Comparison of ENCODE assay signal across 36 cellular contexts in genomic region chr20:56890011-56890410, GRCh38.
"Had no signal": no experiment of that assay in that cellular context is flagged by ENCODE, and none has a peak within 500 bp of the region (broad histone marks: within the 10 kb centered on the region; RNA-seq: fewer than 3 reads in every experiment).

No MANE protein-coding gene starts in this region.

- H3K36me3 ChIP-seq: ascending aorta, cardiac muscle cell had no signal

- H3K27ac ChIP-seq: ascending aorta, cardiac muscle cell, VCaP had no signal

- H3K4me3 ChIP-seq: ascending aorta, cardiac muscle cell had no signal

- H3K9me3 Mint-ChIP-seq: activated naive CD4-positive, alpha-beta T cell treated with anti-CD3 and anti-CD28 coated beads, Interleukin-2, amount 50 U/mL, for 24 hours; activated naive CD8-positive, alpha-beta T cell treated with anti-CD3 and anti-CD28 coated beads, Interleukin-2, amount 50 U/mL, for 24 hours; activated T-cell treated with anti-CD3 and anti-CD28 coated beads, Interleukin-2, amount 50 U/mL, for 24 hours; activated T-helper 2 cell treated with anti-CD3 and anti-CD28 coated beads, Interferon-gamma antibody, Interleukin-2, Interleukin-4, amounts not matched to agents 10 μg/mL and 5 μg/mL and 100 μg/mL, durations not matched to agents 14 hours and 24 hours and 36 hours; brain had no signal

- H3K27ac Mint-ChIP-seq: activated CD4-positive, alpha-beta memory T cell treated with anti-CD3 and anti-CD28 coated beads, Interleukin-2, amount 10 ng/mL, durations not matched to agents 7 days and 5 days; activated CD4-positive, alpha-beta T cell treated with anti-CD3 and anti-CD28 coated beads for 36 hours; activated CD4-positive, alpha-beta T cell treated with anti-CD3 and anti-CD28 coated beads, Interleukin-2, amount 10 ng/mL, durations not matched to agents 7 days and 5 days; activated CD8-positive, alpha-beta memory T cell treated with anti-CD3 and anti-CD28 coated beads, Interleukin-2, amount 10 ng/mL, durations not matched to agents 7 days and 5 days; activated CD8-positive, alpha-beta T cell treated with anti-CD3 and anti-CD28 coated beads, Interleukin-2, amount 10 ng/mL, durations not matched to agents 7 days and 5 days; activated naive CD4-positive, alpha-beta T cell treated with anti-CD3 and anti-CD28 coated beads, Interleukin-2, amount 10 ng/mL, durations not matched to agents 7 days and 5 days; activated naive CD4-positive, alpha-beta T cell treated with anti-CD3 and anti-CD28 coated beads, Interleukin-2, amount 50 U/mL, for 24 hours; activated naive CD8-positive, alpha-beta T cell; activated naive CD8-positive, alpha-beta T cell treated with anti-CD3 and anti-CD28 coated beads, Interleukin-2, amount 10 ng/mL, durations not matched to agents 7 days and 5 days; activated naive CD8-positive, alpha-beta T cell treated with anti-CD3 and anti-CD28 coated beads, Interleukin-2, amount 50 U/mL, for 24 hours; activated T-cell treated with anti-CD3 and anti-CD28 coated beads, Interleukin-2, amount 50 U/mL, for 24 hours; activated T-helper 2 cell treated with anti-CD3 and anti-CD28 coated beads, Interferon-gamma antibody, Interleukin-2, Interleukin-4, amounts not matched to agents 10 μg/mL and 5 μg/mL and 100 μg/mL, durations not matched to agents 14 hours and 24 hours and 36 hours; brain; T-helper 1 cell treated with Interleukin-12 subunit alpha and Interleukin-12 subunit beta and Interleukin-4 antibody, amounts not matched to agents 30 μg/mL and 1 μg/mL, for 36 hours; T-helper 2 cell treated with Interferon-gamma antibody and Interleukin-4, amounts not matched to agents 5 μg/mL and 100 μg/mL, for 36 hours had no signal

- H3K4me1 Mint-ChIP-seq: activated naive CD8-positive, alpha-beta T cell treated with anti-CD3 and anti-CD28 coated beads, Interleukin-2, amount 50 U/mL, for 24 hours; brain; central memory CD8-positive, alpha-beta T cell had no signal

- H3K27me3 Mint-ChIP-seq: activated CD4-positive, alpha-beta memory T cell treated with anti-CD3 and anti-CD28 coated beads, Interleukin-2, amount 10 ng/mL, durations not matched to agents 7 days and 5 days; activated CD4-positive, alpha-beta T cell treated with anti-CD3 and anti-CD28 coated beads, Interleukin-2, amount 10 ng/mL, durations not matched to agents 7 days and 5 days; activated CD8-positive, alpha-beta memory T cell treated with anti-CD3 and anti-CD28 coated beads, Interleukin-2, amount 10 ng/mL, durations not matched to agents 7 days and 5 days; activated naive CD4-positive, alpha-beta T cell treated with anti-CD3 and anti-CD28 coated beads, Interleukin-2, amount 10 ng/mL, durations not matched to agents 7 days and 5 days; activated naive CD8-positive, alpha-beta T cell; activated naive CD8-positive, alpha-beta T cell treated with anti-CD3 and anti-CD28 coated beads, Interleukin-2, amount 10 ng/mL, durations not matched to agents 7 days and 5 days; activated naive CD8-positive, alpha-beta T cell treated with anti-CD3 and anti-CD28 coated beads, Interleukin-2, amount 50 U/mL, for 24 hours; activated T-cell treated with anti-CD3 and anti-CD28 coated beads, Interleukin-2, amount 50 U/mL, for 24 hours had no signal

- H3K36me3 Mint-ChIP-seq: activated CD8-positive, alpha-beta memory T cell treated with anti-CD3 and anti-CD28 coated beads, Interleukin-2, amount 10 ng/mL, durations not matched to agents 7 days and 5 days; activated naive CD4-positive, alpha-beta T cell treated with anti-CD3 and anti-CD28 coated beads, Interleukin-2, amount 50 U/mL, for 24 hours; activated naive CD8-positive, alpha-beta T cell; brain had no signal

- DNase-seq: activated CD4-positive, alpha-beta memory T cell treated with anti-CD3 and anti-CD28 coated beads, Interleukin-2, amount 10 ng/mL, durations not matched to agents 7 days and 5 days; activated CD4-positive, alpha-beta T cell treated with anti-CD3 and anti-CD28 coated beads for 1 hour; activated CD4-positive, alpha-beta T cell treated with anti-CD3 and anti-CD28 coated beads for 36 hours; activated CD4-positive, alpha-beta T cell treated with anti-CD3 and anti-CD28 coated beads for 48 hours; activated CD4-positive, alpha-beta T cell treated with anti-CD3 and anti-CD28 coated beads, Interleukin-2, amount 10 ng/mL, durations not matched to agents 7 days and 5 days; activated CD4-positive, alpha-beta T cell treated with anti-CD3 and anti-CD28 coated beads, Interleukin-2, amount 50 U/mL, for 48 hours; activated CD4-positive, CD25-positive, alpha-beta regulatory T cell; activated CD8-positive, alpha-beta memory T cell treated with anti-CD3 and anti-CD28 coated beads for 24 hours; activated CD8-positive, alpha-beta memory T cell treated with anti-CD3 and anti-CD28 coated beads, Interleukin-2, amount 10 ng/mL, durations not matched to agents 7 days and 5 days; activated CD8-positive, alpha-beta memory T cell treated with anti-CD3 and anti-CD28 coated beads, Interleukin-2, amount 50 U/mL, for 48 hours; activated CD8-positive, alpha-beta T cell treated with anti-CD3 and anti-CD28 coated beads, Interleukin-2, amount 10 ng/mL, durations not matched to agents 7 days and 5 days; activated effector memory CD4-positive, alpha-beta T cell treated with Interleukin-2 at 50 U/mL for 16 hours; activated gamma-delta T cell; activated naive CD4-positive, alpha-beta T cell treated with anti-CD3 and anti-CD28 coated beads, Interleukin-2, amount 10 ng/mL, durations not matched to agents 7 days and 5 days; activated naive CD4-positive, alpha-beta T cell treated with Interleukin-2 at 50 U/mL for 16 hours; activated naive CD8-positive, alpha-beta T cell treated with anti-CD3 and anti-CD28 coated beads, Interleukin-2, amount 10 ng/mL, durations not matched to agents 7 days and 5 days; activated naive CD8-positive, alpha-beta T cell treated with anti-CD3 and anti-CD28 coated beads, Interleukin-2, amount 50 U/mL, for 24 hours; activated T-cell treated with anti-CD3 and anti-CD28 coated beads, Interleukin-2, amount 50 U/mL, for 24 hours; activated T-cell treated with anti-CD3 and anti-CD28 coated beads, Interleukin-2, amount 50 U/mL, for 48 hours; amygdala; anterior cingulate cortex; caudate nucleus; T-helper 1 cell; T-helper 2 cell; T-helper 9 cell had no signal

- H3K4me3 Mint-ChIP-seq: activated CD4-positive, alpha-beta memory T cell treated with anti-CD3 and anti-CD28 coated beads, Interleukin-2, amount 10 ng/mL, durations not matched to agents 7 days and 5 days; activated CD4-positive, alpha-beta T cell treated with anti-CD3 and anti-CD28 coated beads for 36 hours; activated CD4-positive, alpha-beta T cell treated with anti-CD3 and anti-CD28 coated beads, Interleukin-2, amount 10 ng/mL, durations not matched to agents 7 days and 5 days; activated CD8-positive, alpha-beta memory T cell treated with anti-CD3 and anti-CD28 coated beads, Interleukin-2, amount 10 ng/mL, durations not matched to agents 7 days and 5 days; activated CD8-positive, alpha-beta T cell treated with anti-CD3 and anti-CD28 coated beads, Interleukin-2, amount 10 ng/mL, durations not matched to agents 7 days and 5 days; activated naive CD4-positive, alpha-beta T cell treated with anti-CD3 and anti-CD28 coated beads, Interleukin-2, amount 10 ng/mL, durations not matched to agents 7 days and 5 days; activated naive CD4-positive, alpha-beta T cell treated with anti-CD3 and anti-CD28 coated beads, Interleukin-2, amount 50 U/mL, for 24 hours; activated naive CD8-positive, alpha-beta T cell; activated naive CD8-positive, alpha-beta T cell treated with anti-CD3 and anti-CD28 coated beads, Interleukin-2, amount 10 ng/mL, durations not matched to agents 7 days and 5 days; activated naive CD8-positive, alpha-beta T cell treated with anti-CD3 and anti-CD28 coated beads, Interleukin-2, amount 50 U/mL, for 24 hours; activated T-cell treated with anti-CD3 and anti-CD28 coated beads, Interleukin-2, amount 50 U/mL, for 24 hours; brain; central memory CD8-positive, alpha-beta T cell; T-helper 1 cell treated with Interleukin-12 subunit alpha and Interleukin-12 subunit beta and Interleukin-4 antibody, amounts not matched to agents 30 μg/mL and 1 μg/mL, for 36 hours; T-helper 2 cell treated with Interferon-gamma antibody and Interleukin-4, amounts not matched to agents 5 μg/mL and 100 μg/mL, for 36 hours had no signal

- H3K4me1 ChIP-seq: ascending aorta had no signal

- ATAC-seq: activated CD4-positive, alpha-beta T cell treated with anti-CD3 and anti-CD28 coated beads for 36 hours; activated CD4-positive, CD25-positive, alpha-beta regulatory T cell treated with anti-CD3 and anti-CD28 coated beads, Interleukin-2, amount 50 U/mL, for 24 hours; activated CD8-positive, alpha-beta memory T cell treated with anti-CD3 and anti-CD28 coated beads, Interleukin-2, amount 10 ng/mL, durations not matched to agents 7 days and 5 days; activated CD8-positive, alpha-beta T cell treated with anti-CD3 and anti-CD28 coated beads, Interleukin-2, amount 10 ng/mL, durations not matched to agents 7 days and 5 days; activated naive CD8-positive, alpha-beta T cell treated with anti-CD3 and anti-CD28 coated beads, Interleukin-2, amount 50 U/mL, for 24 hours had no signal

- H3K27me3 ChIP-seq: ascending aorta had no signal
